ENCODE assay signal across 8 cellular contexts in genomic region chr1:7669559-7670208, GRCh38.
DNase-seq lines count a peak whose midpoint lies in the region; ATAC-seq, FAIRE-seq and TF ChIP-seq lines count a peak whose summit lies in the region.

No MANE protein-coding gene starts in this region.

- TF ChIP-seq POLR2A in tibial nerve (IDR thresholded peaks at IDR 0.05) = no peak

- H3K9ac ChIP-seq in BLaER1 treated with 17β-estradiol and CSF1 and Interleukin-3, amounts not matched to agents 10 nM and 100 nM = peak overlapping the region in 6 of 11 experiments; percentile 0 to 30 (median 16); a peak in 3 of 22 replicates

- no peaks in the 10 kb centered on the region for H3K36me3 ChIP-seq in BLaER1 treated with 17β-estradiol and CSF1 and Interleukin-3, amounts not matched to agents 10 nM and 100 nM
- no peaks in the 10 kb centered on the region for H3K36me3 ChIP-seq in neutrophil
- no peaks in the 10 kb centered on the region for H3K36me3 ChIP-seq in tibial nerve

- no peak for FAIRE-seq in frontal cortex (lab: Jason Lieb, UNC)

- no peak for ATAC-seq in HG03521 (IDR thresholded peaks at IDR 0.05; ENCODE audit: unreplicated experiment)

- H3K4me2 ChIP-seq in BLaER1 treated with 17β-estradiol and CSF1 and Interleukin-3, amounts not matched to agents 10 nM and 100 nM = peak overlapping the region; percentile 41 to 70 (median 61); a peak in 21 of 22 replicates

- TF ChIP-seq EP300 in tibial nerve (IDR thresholded peaks at IDR 0.05) = no peak

- no peaks in the 10 kb centered on the region for H3K9me3 ChIP-seq in BLaER1 treated with 17β-estradiol and CSF1 and Interleukin-3, amounts not matched to agents 10 nM and 100 nM (replicated peaks in 1 of 11)
- H3K9me3 ChIP-seq in neutrophil (no peaks in the 10 kb centered on the region), tibial nerve (no peaks in the 10 kb centered on the region)

- peaks cover 0 to 73% (median 60%) of the 10 kb centered on the region in 10 experiments; a peak in 17 of 20 replicates for H3K4me1 ChIP-seq in BLaER1 treated with 17β-estradiol and CSF1 and Interleukin-3, amounts not matched to agents 10 nM and 100 nM
- H3K4me1 ChIP-seq in neutrophil (ENCODE audit: control insufficient read depth in 1 of 2, insufficient read depth in 1 of 2, low read depth in 1 of 2, low read length in 1 of 2) (peaks cover 0 to 5% of the 10 kb centered on the region in 2 experiments), tibial nerve (peaks cover 0 to 30% (median 10%) of the 10 kb centered on the region in 4 donors)

- H3K27me3 ChIP-seq in BLaER1 treated with 17β-estradiol and CSF1 and Interleukin-3, amounts not matched to agents 10 nM and 100 nM = no peaks in the 10 kb centered on the region
- H3K27me3 ChIP-seq in neutrophil (peaks cover 21% of the 10 kb centered on the region), tibial nerve (no peaks in the 10 kb centered on the region)

- DNase-seq in HCEC 1CT = peak; percentile 28
- peak; percentile 23 to 35 for DNase-seq in activated T-helper 1 cell treated with anti-CD3 and anti-CD28 coated beads, Interleukin-2, amount 50 U/mL, for 16 hours (ENCODE audit: low read depth in 1 of 2, low spot score in 1 of 2)
- DNase-seq in frontal cortex (ENCODE audit: low spot score in 2 of 2) = peak; percentile 74 to 80
- DNase-seq in tibial nerve (ENCODE audit: low spot score in 2 of 2) = peak in 1 of 2 donors; percentile 47

- WGBS in tibial nerve, 2 donors = 23 to 26% methylated on average over 14 to 17 of the region's 17 CpGs

- H4K20me1 ChIP-seq in BLaER1 treated with 17β-estradiol and CSF1 and Interleukin-3, amounts not matched to agents 10 nM and 100 nM = no peaks in the 10 kb centered on the region

- no peak overlapping the region for H3K4me3 ChIP-seq in BLaER1 treated with 17β-estradiol and CSF1 and Interleukin-3, amounts not matched to agents 10 nM and 100 nM
- no peak overlapping the region for H3K4me3 ChIP-seq in neutrophil (ENCODE audit: low read depth in 1 of 2, low read length in 1 of 2)
- peak overlapping the region in 1 of 4 donors; percentile 18 for H3K4me3 ChIP-seq in tibial nerve

- H3K27ac ChIP-seq in BLaER1 treated with 17β-estradiol and CSF1 and Interleukin-3, amounts not matched to agents 10 nM and 100 nM = no peak overlapping the region
- no peak overlapping the region for H3K27ac ChIP-seq in neutrophil
- H3K27ac ChIP-seq in tibial nerve = peak overlapping the region in 1 of 4 donors; percentile 73

- TF ChIP-seq CTCF in neutrophil (IDR thresholded peaks at IDR 0.05) (peak; percentile 47), tibial nerve (IDR thresholded peaks at IDR 0.05) (peak; percentile 69 to 87 (median 80))

TF ChIP-seq in PFSK-1, 5 proteins besides CTCF, POLR2A, EP300 and RAD21:
- TF ChIP-seq TAF1 (IDR thresholded peaks at IDR 0.05; ENCODE audit: borderline replicate concordance, insufficient read depth, low read length) = no peak
- no peak for TF ChIP-seq SIN3A (IDR thresholded peaks at IDR 0.05; ENCODE audit: borderline replicate concordance, insufficient read depth, low read length)
- TF ChIP-seq FOXP2 (optimal IDR thresholded peaks at IDR 0.05; ENCODE audit: borderline replicate concordance, extremely low read depth, extremely low read length, insufficient read depth) = peak; percentile 23
